ENCODE assay signal across 10 cellular contexts in the genomic region with DNA sequence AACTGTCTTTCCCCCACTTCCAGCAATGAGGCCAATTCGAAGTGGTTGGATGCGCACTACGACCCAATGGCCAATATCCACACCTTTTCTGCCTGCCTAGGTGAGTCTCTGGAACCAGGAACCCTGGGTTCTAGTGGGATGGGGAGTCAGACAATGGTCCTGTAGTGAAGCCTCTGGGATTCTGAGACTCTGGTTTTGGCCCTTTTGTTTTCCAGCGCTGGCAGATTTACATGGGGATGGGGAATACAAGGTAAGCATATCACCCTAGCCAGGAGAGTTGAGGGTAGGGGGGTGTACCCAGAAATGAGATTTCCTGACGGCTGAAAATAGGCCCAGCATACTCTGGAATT. TPM values are rescaled to one million over a fixed set of nuclear protein-coding genes. Genes with fewer than 3 reads are reported as not detected.
A peak's percentile ranks its signal among the peaks of the same experiment; 100 is the strongest.
DNase-seq lines count a peak whose midpoint lies in the region; ATAC-seq, FAIRE-seq and TF ChIP-seq lines count a peak whose summit lies in the region.
"Had no signal": no experiment of that assay in that cellular context is flagged by ENCODE, and none has a peak within 500 bp of the region (broad histone marks: within the 10 kb centered on the region; RNA-seq: fewer than 3 reads in every experiment).

No MANE protein-coding gene starts in this region.

- H3K4me3 ChIP-seq in K562, result peak overlapping the region; percentile 70

- TF ChIP-seq RAD21 in K562 (CRISPR knock-in tag; conservative IDR thresholded peaks at IDR 0.05 in 1 of 2, IDR thresholded peaks at IDR 0.05 in 1 of 2), result no peak

- peaks cover 11% of the 10 kb centered on the region for H3K36me3 Mint-ChIP-seq in activated naive CD4-positive, alpha-beta T cell treated with anti-CD3 and anti-CD28 coated beads for 36 hours (ENCODE audit: low read depth)
- H3K36me3 Mint-ChIP-seq in memory B cell (peaks cover 8% of the 10 kb centered on the region), type B pancreatic cell (peaks cover 4% of the 10 kb centered on the region)

- H4K20me1 ChIP-seq in K562 (replicated peaks; ENCODE audit: control insufficient read depth, insufficient read depth, low read length), result no peaks in the 10 kb centered on the region

- TF ChIP-seq EP300 in K562 (IDR thresholded peaks at IDR 0.05; ENCODE audit: low read length), result no peak

- in situ Hi-C loops in K562 (cut with MboI), result no loop called here

- peak overlapping the region; percentile 99 for H2AFZ ChIP-seq in K562 (ENCODE audit: low read depth, low read length)

- peaks cover 15% of the 10 kb centered on the region for H3K4me1 Mint-ChIP-seq in activated naive CD4-positive, alpha-beta T cell treated with anti-CD3 and anti-CD28 coated beads for 36 hours (ENCODE audit: low read depth)
- peaks cover 6% of the 10 kb centered on the region for H3K4me1 Mint-ChIP-seq in memory B cell
- peaks cover 7% of the 10 kb centered on the region for H3K4me1 Mint-ChIP-seq in type B pancreatic cell (ENCODE audit: unreplicated experiment)

- peaks cover 3 to 9% of the 10 kb centered on the region in 2 experiments; a peak in 4 of 5 replicates for H3K4me1 ChIP-seq in K562 (replicated peaks in 1 of 2; ENCODE audit: control insufficient read depth in 2 of 2, insufficient read depth in 2 of 2, low read length in 2 of 2)

- TF ChIP-seq CTCF in K562 (IDR thresholded peaks at IDR 0.05 in 2 of 3, conservative IDR thresholded peaks at IDR 0.05 in 1 of 3; ENCODE audit: insufficient read depth in 2 of 3, low read depth in 1 of 3, low read length in 3 of 3) (no peak), type B pancreatic cell (conservative IDR thresholded peaks at IDR 0.05) (no peak)

- H3K79me2 ChIP-seq in K562 (ENCODE audit: control insufficient read depth, insufficient read depth, low read length), result peaks cover 9% of the 10 kb centered on the region

- peaks cover 3% of the 10 kb centered on the region; the same call in 1 of the 3 replicates for H3K36me3 ChIP-seq in K562 (ENCODE audit: control insufficient read depth, insufficient read depth, low read length)

- CTCF ChIA-PET in activated naive CD4-positive, alpha-beta T cell treated with anti-CD3 and anti-CD28 coated beads for 36 hours (lab: Charles Lee), result interaction anchor here (0.9 to 1.1 kb wide), 2 partner anchors 43 to 93 kb away, joined by 3 read pairs; no protein-coding TSS in a partner anchor
- CTCF ChIA-PET in K562 (lab: Yijun Ruan, JAX; ENCODE audit: low intra/inter-chr PET ratio), result interaction anchor here (0.8 kb wide), 1 partner anchor 103 kb away, joined by 3 read pairs; no protein-coding TSS in a partner anchor

- no peaks in the 10 kb centered on the region for H3K9me3 Mint-ChIP-seq in activated naive CD4-positive, alpha-beta T cell treated with anti-CD3 and anti-CD28 coated beads for 36 hours
- H3K9me3 Mint-ChIP-seq in memory B cell (no peaks in the 10 kb centered on the region), type B pancreatic cell (no peaks in the 10 kb centered on the region)

- no peaks in the 10 kb centered on the region for H3K27me3 Mint-ChIP-seq in activated naive CD4-positive, alpha-beta T cell treated with anti-CD3 and anti-CD28 coated beads for 36 hours (ENCODE audit: low read depth)
- H3K27me3 Mint-ChIP-seq in memory B cell, result no peaks in the 10 kb centered on the region
- no peaks in the 10 kb centered on the region for H3K27me3 Mint-ChIP-seq in type B pancreatic cell

- peak overlapping the region; percentile 18; the same call in 2 of the 3 replicates for H3K27ac ChIP-seq in K562 (ENCODE audit: extremely low read depth, low read depth, low read length)

- H3K4me3 Mint-ChIP-seq in activated naive CD4-positive, alpha-beta T cell treated with anti-CD3 and anti-CD28 coated beads for 36 hours, result peak overlapping the region; percentile 89
- H3K4me3 Mint-ChIP-seq in memory B cell (peak overlapping the region; percentile 90), type B pancreatic cell (peak overlapping the region; percentile 98)

- H3K4me2 ChIP-seq in K562 (ENCODE audit: insufficient read depth, low read length), result peak overlapping the region; percentile 93

- no peak overlapping the region for H3K27ac Mint-ChIP-seq in activated naive CD4-positive, alpha-beta T cell treated with anti-CD3 and anti-CD28 coated beads for 36 hours
- peak overlapping the region; percentile 53 for H3K27ac Mint-ChIP-seq in memory B cell
- peak overlapping the region; percentile 80 for H3K27ac Mint-ChIP-seq in type B pancreatic cell

- intact Hi-C loops in activated naive CD4-positive, alpha-beta T cell treated with anti-CD3 and anti-CD28 coated beads for 36 hours (cut with micrococcal nuclease), result loop anchor here (1.0 to 2.0 kb wide), 3 partner anchors 36 to 167 kb away; a partner anchor contains a TSS
- intact Hi-C loops in K562 (cut with micrococcal nuclease), result no loop called here

- ATAC-seq in K562 (no peak; the same call in 2 of the 3 replicates), memory B cell (ENCODE audit: low read depth) (no peak)

- no peak for DNase-seq in activated naive CD4-positive, alpha-beta T cell treated with anti-CD3 and anti-CD28 coated beads for 36 hours
- no peak for DNase-seq in activated naive CD4-positive, alpha-beta T cell treated with anti-CD3 and anti-CD28 coated beads, Interleukin-2, amount 50 U/mL, for 16 hours
- DNase-seq in K562 (ENCODE audit: extremely low read depth in 1 of 4, low spot score in 3 of 4), result no peak
- no peak for DNase-seq in memory B cell (ENCODE audit: low spot score in 2 of 2)
- DNase-seq in type B pancreatic cell (ENCODE audit: extremely low spot score, unreplicated experiment), result no peak
- DNase-seq in DMS114 treated with DMSO at 0.1 percent for 48 hours (lab: John Stamatoyannopoulos, UW; ENCODE audit: unreplicated experiment), result no peak
- DNase-seq in hepatic stellate cell (ENCODE audit: low spot score), result no peak
- no peak for DNase-seq in occipital lobe (lab: John Stamatoyannopoulos, UW)

- no peaks in the 10 kb centered on the region for H3K9me3 ChIP-seq in K562 (replicated peaks; ENCODE audit: control insufficient read depth, insufficient read depth, low read depth, low read length)

- no peak for FAIRE-seq in K562 (lab: Jason Lieb, UNC)
- FAIRE-seq: endometrium had no signal

- H3K9me1 ChIP-seq in K562 (ENCODE audit: control insufficient read depth, insufficient read depth, low read length), result peaks cover 3% of the 10 kb centered on the region

- peak overlapping the region; percentile 66 to 88 for H3K9ac ChIP-seq in K562 (ENCODE audit: insufficient read depth in 1 of 2, low read depth in 2 of 2, low read length in 2 of 2)

- TSS peak; percentile 83 for BruUV-seq in K562 (replicated peaks; lab: Mats Ljungman, UMichigan)

- H3K27me3 ChIP-seq in K562 (ENCODE audit: control insufficient read depth in 2 of 2, insufficient read depth in 2 of 2, low read length in 2 of 2), result no peaks in the 10 kb centered on the region

- WGBS in K562 (ENCODE audit: insufficient coverage, low coverage, missing lambda C conversion rate), result 14% methylated on average over 5 of the region's 5 CpGs

- POLR2A ChIA-PET in K562 (lab: Yijun Ruan, JAX), result interaction anchor here (0.6 to 2.2 kb wide), 4 partner anchors 30 to 371 kb away, joined by 3 to 10 read pairs (median 4); a partner anchor contains a TSS

- no peak for TF ChIP-seq POLR2A in K562 (conservative IDR thresholded peaks at IDR 0.05)

RNA-seq across cellular contexts. Expression of a gene that starts 0.5 kb away (rescaled TPM):
- total RNA-seq in activated naive CD4-positive, alpha-beta T cell treated with anti-CD3 and anti-CD28 coated beads for 36 hours, result 10 to 100 TPM; 10.1 to 10.9 TPM
- 86.7 and 157 TPM in 2 replicates for total RNA-seq in K562 (2011; cell fraction: chromatin; rRNA removed; ENCODE audit: low replicate concordance)
- 79.0 and 82.0 TPM in 2 replicates for total RNA-seq in K562 (2011; cell fraction: nucleolus; rRNA removed)
- 71.9 and 81.3 TPM in 2 replicates for total RNA-seq in K562 (2011; cell fraction: nucleoplasm; rRNA removed)
- 12.0 and 14.6 TPM in 2 replicates for total RNA-seq in K562 (2014; rRNA removed)
- 8.3 and 9.0 TPM in 2 replicates for total RNA-seq in K562 (2014; rRNA removed; fragmentation: Illumina TruSeq; extraction: Trizol)
- total RNA-seq in K562 (2015; rRNA removed; fragmentation: Illumina TruSeq; extraction: Trizol), result 9.6 and 10.9 TPM in 2 replicates
- total RNA-seq in K562 (2021), result 12.5 and 15.2 TPM in 2 replicates
- polyA plus RNA-seq in K562 (2011; rRNA removed), result 12.1 and 18.8 TPM in 2 replicates
- 12.9 and 13.3 TPM in 2 replicates for polyA plus RNA-seq in K562 (2011; cell fraction: cytosol; rRNA removed)
- 49.5 and 74.6 TPM in 2 replicates for polyA plus RNA-seq in K562 (2011; cell fraction: nucleus; rRNA removed)
- polyA plus RNA-seq in K562 (2012), result 9.3 and 22.4 TPM in 2 replicates
- polyA plus RNA-seq in K562 (2014; fragmentation: Illumina TruSeq; extraction: Trizol), result 12.3 and 12.7 TPM in 2 replicates
- polyA plus RNA-seq in K562 (2014; fragmentation: Nextera tagmentation; extraction: Ambion mirVana), result 10 to 100 TPM; 11.1 to 11.3 TPM
- 11.4 and 19.8 TPM in 2 replicates for polyA plus RNA-seq in K562 (2014; rRNA removed)
- 15.0 and 17.2 TPM in 2 replicates for polyA minus RNA-seq in K562 (2011; rRNA and poly(A)+ RNA removed)
- 8.0 and 16.0 TPM in 2 replicates for polyA minus RNA-seq in K562 (2011; cell fraction: cytosol; rRNA and poly(A)+ RNA removed)
- polyA minus RNA-seq in K562 (2011; cell fraction: nucleus; rRNA and poly(A)+ RNA removed), result 32.0 and 34.5 TPM in 2 replicates
- 43.1 and 71.8 TPM in 2 replicates for total RNA-seq in type B pancreatic cell (ENCODE audit: low replicate concordance)
- 43.2 TPM for total RNA-seq in occipital lobe

RNA-seq across cellular contexts. Expression of a gene that starts 30.7 kb away (rescaled TPM):
- total RNA-seq in activated naive CD4-positive, alpha-beta T cell treated with anti-CD3 and anti-CD28 coated beads for 36 hours, result 10 to 100 TPM; 73.8 to 80.1 TPM
- 31.7 and 93.6 TPM in 2 replicates for total RNA-seq in K562 (2011; cell fraction: chromatin; rRNA removed; ENCODE audit: low replicate concordance)
- 79.4 and 87.0 TPM in 2 replicates for total RNA-seq in K562 (2011; cell fraction: nucleolus; rRNA removed)
- total RNA-seq in K562 (2011; cell fraction: nucleoplasm; rRNA removed), result 33.9 and 47.9 TPM in 2 replicates
- total RNA-seq in K562 (2014; rRNA removed) (69.2 and 115 TPM in 2 replicates), K562 (2014; rRNA removed; fragmentation: Illumina TruSeq; extraction: Trizol) (24.2 and 35.1 TPM in 2 replicates), K562 (2015; rRNA removed; fragmentation: Illumina TruSeq; extraction: Trizol) (45.0 and 50.2 TPM in 2 replicates), K562 (2021) (59.4 and 66.3 TPM in 2 replicates), type B pancreatic cell (ENCODE audit: low replicate concordance) (42.7 and 44.0 TPM in 2 replicates), occipital lobe (35.2 TPM)
- polyA plus RNA-seq in K562 (2011; rRNA removed) (33.0 and 47.6 TPM in 2 replicates), K562 (2014; fragmentation: Illumina TruSeq; extraction: Trizol) (45.0 and 61.6 TPM in 2 replicates), K562 (2014; fragmentation: Nextera tagmentation; extraction: Ambion mirVana) (1 to 10 TPM; 3.7 to 6.2 TPM), K562 (2014; rRNA removed) (43.3 and 56.3 TPM in 2 replicates)
- polyA plus RNA-seq in K562 (2011; cell fraction: cytosol; rRNA removed), result 35.9 and 62.9 TPM in 2 replicates
- polyA plus RNA-seq in K562 (2011; cell fraction: nucleus; rRNA removed), result 77.2 and 136 TPM in 2 replicates
- polyA plus RNA-seq in K562 (2012), result 51.4 and 57.3 TPM in 2 replicates
- polyA minus RNA-seq in K562 (2011; rRNA and poly(A)+ RNA removed), result 42.3 and 51.5 TPM in 2 replicates
- 58.5 and 65.1 TPM in 2 replicates for polyA minus RNA-seq in K562 (2011; cell fraction: cytosol; rRNA and poly(A)+ RNA removed)
- polyA minus RNA-seq in K562 (2011; cell fraction: nucleus; rRNA and poly(A)+ RNA removed), result 42.8 and 46.9 TPM in 2 replicates

RNA-seq across cellular contexts. Expression of a gene that starts 34.9 kb away (rescaled TPM):
- 10 to 100 TPM; 11.5 to 13.4 TPM for total RNA-seq in activated naive CD4-positive, alpha-beta T cell treated with anti-CD3 and anti-CD28 coated beads for 36 hours
- 9.2 and 15.6 TPM in 2 replicates for total RNA-seq in K562 (2011; cell fraction: chromatin; rRNA removed; ENCODE audit: low replicate concordance)
- total RNA-seq in K562 (2011; cell fraction: nucleolus; rRNA removed), result 14.1 and 15.3 TPM in 2 replicates
- total RNA-seq in K562 (2011; cell fraction: nucleoplasm; rRNA removed), result 13.3 and 21.2 TPM in 2 replicates
- 8.3 and 13.4 TPM in 2 replicates for total RNA-seq in K562 (2014; rRNA removed)
- total RNA-seq in K562 (2014; rRNA removed; fragmentation: Illumina TruSeq; extraction: Trizol), result 1.6 and 1.7 TPM in 2 replicates
- 2.0 TPM in 2 replicates for total RNA-seq in K562 (2015; rRNA removed; fragmentation: Illumina TruSeq; extraction: Trizol)
- 9.1 and 11.2 TPM in 2 replicates for total RNA-seq in K562 (2021)
- polyA plus RNA-seq in K562 (2011; rRNA removed), result 3.8 and 5.9 TPM in 2 replicates
- 5.9 and 12.5 TPM in 2 replicates for polyA plus RNA-seq in K562 (2011; cell fraction: cytosol; rRNA removed)
- polyA plus RNA-seq in K562 (2011; cell fraction: nucleus; rRNA removed), result 3.9 and 6.7 TPM in 2 replicates
- 4.2 and 9.0 TPM in 2 replicates for polyA plus RNA-seq in K562 (2012)
- polyA plus RNA-seq in K562 (2014; fragmentation: Illumina TruSeq; extraction: Trizol), result 2.7 and 3.3 TPM in 2 replicates
- under 1 TPM; 0.45 to 0.65 TPM for polyA plus RNA-seq in K562 (2014; fragmentation: Nextera tagmentation; extraction: Ambion mirVana)
- polyA plus RNA-seq in K562 (2014; rRNA removed), result 6.3 and 7.2 TPM in 2 replicates
- polyA minus RNA-seq in K562 (2011; rRNA and poly(A)+ RNA removed), result 1.2 and 1.7 TPM in 2 replicates
- polyA minus RNA-seq in K562 (2011; cell fraction: cytosol; rRNA and poly(A)+ RNA removed), result 5.4 and 6.5 TPM in 2 replicates
- polyA minus RNA-seq in K562 (2011; cell fraction: nucleus; rRNA and poly(A)+ RNA removed), result 1.6 and 2.2 TPM in 2 replicates
- 8.7 and 12.7 TPM in 2 replicates for total RNA-seq in type B pancreatic cell (ENCODE audit: low replicate concordance)
- 5.1 TPM for total RNA-seq in occipital lobe

RNA-seq across cellular contexts. Expression of a gene that starts 35.7 kb away (rescaled TPM):
- total RNA-seq in activated naive CD4-positive, alpha-beta T cell treated with anti-CD3 and anti-CD28 coated beads for 36 hours, result under 1 TPM in 1 of 2 experiments, not detected in 1; 0.07 TPM
- 0.21 TPM in 1 of 2 replicates, not detected in the other for total RNA-seq in K562 (2011; cell fraction: chromatin; rRNA removed; ENCODE audit: low replicate concordance)
- total RNA-seq in K562 (2011; cell fraction: nucleolus; rRNA removed), result not detected in 2 replicates
- not detected in 2 replicates for total RNA-seq in K562 (2011; cell fraction: nucleoplasm; rRNA removed)
- total RNA-seq in K562 (2014; rRNA removed), result not detected in 2 replicates
- not detected in 2 replicates for total RNA-seq in K562 (2014; rRNA removed; fragmentation: Illumina TruSeq; extraction: Trizol)
- not detected in 2 replicates for total RNA-seq in K562 (2015; rRNA removed; fragmentation: Illumina TruSeq; extraction: Trizol)
- total RNA-seq in K562 (2021), result not detected in 2 replicates
- not detected in 2 replicates for polyA plus RNA-seq in K562 (2011; rRNA removed)
- polyA plus RNA-seq in K562 (2011; cell fraction: cytosol; rRNA removed), result not detected in 2 replicates
- polyA plus RNA-seq in K562 (2011; cell fraction: nucleus; rRNA removed), result 0.04 and 0.07 TPM in 2 replicates
- polyA plus RNA-seq in K562 (2012), result not detected in 2 replicates
- not detected in 2 replicates for polyA plus RNA-seq in K562 (2014; fragmentation: Illumina TruSeq; extraction: Trizol)
- not detected for polyA plus RNA-seq in K562 (2014; fragmentation: Nextera tagmentation; extraction: Ambion mirVana)
- not detected in 2 replicates for polyA plus RNA-seq in K562 (2014; rRNA removed)
- polyA minus RNA-seq in K562 (2011; rRNA and poly(A)+ RNA removed), result not detected in 2 replicates
- not detected in 2 replicates for polyA minus RNA-seq in K562 (2011; cell fraction: cytosol; rRNA and poly(A)+ RNA removed)
- not detected in 2 replicates for polyA minus RNA-seq in K562 (2011; cell fraction: nucleus; rRNA and poly(A)+ RNA removed)
- 0.57 and 2.6 TPM in 2 replicates for total RNA-seq in type B pancreatic cell (ENCODE audit: low replicate concordance)
- not detected for total RNA-seq in occipital lobe
- total RNA-seq: HT1080 had no signal

RNA-seq across cellular contexts. Expression of a gene that starts 44.3 kb away (rescaled TPM):
- 1 to 10 TPM; 2.3 to 2.4 TPM for total RNA-seq in activated naive CD4-positive, alpha-beta T cell treated with anti-CD3 and anti-CD28 coated beads for 36 hours
- 7.3 and 22.6 TPM in 2 replicates for total RNA-seq in K562 (2011; cell fraction: chromatin; rRNA removed; ENCODE audit: low replicate concordance)
- 11.1 and 15.2 TPM in 2 replicates for total RNA-seq in K562 (2011; cell fraction: nucleolus; rRNA removed)
- 8.5 and 9.1 TPM in 2 replicates for total RNA-seq in K562 (2011; cell fraction: nucleoplasm; rRNA removed)
- total RNA-seq in K562 (2014; rRNA removed), result 3.3 and 5.0 TPM in 2 replicates
- 1.3 and 1.9 TPM in 2 replicates for total RNA-seq in K562 (2014; rRNA removed; fragmentation: Illumina TruSeq; extraction: Trizol)
- 3.2 and 3.4 TPM in 2 replicates for total RNA-seq in K562 (2015; rRNA removed; fragmentation: Illumina TruSeq; extraction: Trizol)
- 4.0 and 4.2 TPM in 2 replicates for total RNA-seq in K562 (2021)
- polyA plus RNA-seq in K562 (2011; rRNA removed), result 1.4 and 1.6 TPM in 2 replicates
- polyA plus RNA-seq in K562 (2011; cell fraction: cytosol; rRNA removed), result 1.6 and 3.4 TPM in 2 replicates
- polyA plus RNA-seq in K562 (2011; cell fraction: nucleus; rRNA removed), result 2.8 and 5.6 TPM in 2 replicates
- polyA plus RNA-seq in K562 (2012), result 2.7 and 4.4 TPM in 2 replicates
- polyA plus RNA-seq in K562 (2014; fragmentation: Illumina TruSeq; extraction: Trizol), result 1.9 and 3.3 TPM in 2 replicates
- under 1 TPM; 0.17 to 0.46 TPM for polyA plus RNA-seq in K562 (2014; fragmentation: Nextera tagmentation; extraction: Ambion mirVana)
- 2.4 and 2.6 TPM in 2 replicates for polyA plus RNA-seq in K562 (2014; rRNA removed)
- polyA minus RNA-seq in K562 (2011; rRNA and poly(A)+ RNA removed), result 2.6 and 4.2 TPM in 2 replicates
- polyA minus RNA-seq in K562 (2011; cell fraction: cytosol; rRNA and poly(A)+ RNA removed), result 1.3 and 4.4 TPM in 2 replicates
- polyA minus RNA-seq in K562 (2011; cell fraction: nucleus; rRNA and poly(A)+ RNA removed), result 6.1 and 6.7 TPM in 2 replicates
- 17.9 and 25.0 TPM in 2 replicates for total RNA-seq in type B pancreatic cell (ENCODE audit: low replicate concordance)
- total RNA-seq in occipital lobe, result 19.5 TPM
